16 cellular contexts compared by ENCODE assay signal in the genomic region with DNA sequence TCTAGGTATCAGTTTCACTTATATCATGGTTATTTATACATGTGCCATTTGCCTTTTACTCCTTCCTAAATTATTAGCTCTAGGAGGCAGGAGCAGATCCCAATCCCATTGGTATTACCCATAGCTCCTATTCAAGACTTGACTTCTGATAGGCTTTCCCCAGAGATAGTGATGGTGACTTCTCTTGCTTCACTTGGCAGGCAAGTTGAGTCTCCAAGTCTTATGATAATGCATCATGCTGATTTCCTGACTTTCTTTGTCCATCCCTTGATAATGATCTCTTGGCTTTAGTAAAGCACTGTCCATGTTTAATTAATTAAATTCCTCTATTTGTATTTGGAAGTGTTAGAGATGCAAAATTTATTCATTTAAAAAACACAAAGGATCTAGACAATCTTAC.
DNase-seq lines count a peak whose midpoint lies in the region; ATAC-seq, FAIRE-seq and TF ChIP-seq lines count a peak whose summit lies in the region.
"Had no signal": no experiment of that assay in that cellular context is flagged by ENCODE, and none has a peak within 500 bp of the region (broad histone marks: within the 10 kb centered on the region; RNA-seq: fewer than 3 reads in every experiment).

No MANE protein-coding gene starts in this region.

- peak; percentile 31 for FAIRE-seq in GM12878 (lab: Jason Lieb, UNC)
- FAIRE-seq: GM12891, H54, HTR-8/SVneo had no signal

- no peaks in the 10 kb centered on the region for H3K79me2 ChIP-seq in GM12878 (ENCODE audit: control insufficient read depth, insufficient read depth, low read length)

- RAD21 ChIA-PET in GM12878 (lab: Charles Lee; ENCODE audit: unreplicated experiment), result no interaction called here

- H3K27ac Mint-ChIP-seq in stimulated activated memory B cell treated with anti-CD40 and anti-IgM and Interleukin-4, amounts not matched to agents 10 μg/mL and 1 μg/mL and 100 μg/mL, for 72 hours, result no peak overlapping the region
- H3K27ac Mint-ChIP-seq: CD4-positive, CD25-positive, alpha-beta regulatory T cell had no signal

- H3K4me3 ChIP-seq in GM12878, result no peak overlapping the region
- no peak overlapping the region for H3K4me3 ChIP-seq in gastroesophageal sphincter
- H3K4me3 ChIP-seq in suprapubic skin, result no peak overlapping the region
- H3K4me3 ChIP-seq: BLaER1 treated with 17β-estradiol and CSF1 and Interleukin-3, amounts not matched to agents 10 nM and 100 nM had no signal

- H3K4me3 Mint-ChIP-seq in stimulated activated memory B cell treated with anti-CD40 and anti-IgM and Interleukin-4, amounts not matched to agents 10 μg/mL and 1 μg/mL and 100 μg/mL, for 72 hours, result no peak overlapping the region
- H3K4me3 Mint-ChIP-seq: CD4-positive, CD25-positive, alpha-beta regulatory T cell had no signal

- ATAC-seq in GM12878, result no peak
- ATAC-seq in gastroesophageal sphincter, result peak; percentile 31
- no peak for ATAC-seq in stimulated activated memory B cell treated with anti-CD40 and anti-IgM and Interleukin-4, amounts not matched to agents 10 μg/mL and 1 μg/mL and 100 μg/mL, for 72 hours
- ATAC-seq in GM18505 (IDR thresholded peaks at IDR 0.05; ENCODE audit: unreplicated experiment), result no peak
- ATAC-seq: HCT116 had no signal

- H3K36me3 ChIP-seq in GM12878 (ENCODE audit: control insufficient read depth in 2 of 2, insufficient read depth in 2 of 2, low read length in 1 of 2), result no peaks in the 10 kb centered on the region
- H3K36me3 ChIP-seq in gastroesophageal sphincter, result no peaks in the 10 kb centered on the region
- H3K36me3 ChIP-seq in suprapubic skin, result no peaks in the 10 kb centered on the region
- H3K36me3 ChIP-seq: BLaER1 treated with 17β-estradiol and CSF1 and Interleukin-3, amounts not matched to agents 10 nM and 100 nM had no signal

- DNase-seq in EH (ENCODE audit: low read depth) (peak; percentile 36), GM12878 (ENCODE audit: low read depth, low spot score) (no peak), suprapubic skin (ENCODE audit: low spot score in 2 of 2) (no peak), NCI-H748 (lab: John Stamatoyannopoulos, UW; ENCODE audit: unreplicated experiment) (no peak)
- DNase-seq: 8988T; ACHN; CD4-positive, CD25-positive, alpha-beta regulatory T cell; KBM-7 had no signal

- H4K20me1 ChIP-seq in GM12878 (ENCODE audit: control insufficient read depth, insufficient read depth), result no peaks in the 10 kb centered on the region
- H4K20me1 ChIP-seq: BLaER1 treated with 17β-estradiol and CSF1 and Interleukin-3, amounts not matched to agents 10 nM and 100 nM had no signal

- H3K9ac ChIP-seq in GM12878 (ENCODE audit: control insufficient read depth, insufficient read depth, low read length), result no peak overlapping the region
- H3K9ac ChIP-seq: BLaER1 treated with 17β-estradiol and CSF1 and Interleukin-3, amounts not matched to agents 10 nM and 100 nM had no signal

- intact Hi-C loops in GM12878 (cut with micrococcal nuclease; ENCODE audit: unreplicated experiment), result no loop called here

- H3K36me3 Mint-ChIP-seq in stimulated activated memory B cell treated with anti-CD40 and anti-IgM and Interleukin-4, amounts not matched to agents 10 μg/mL and 1 μg/mL and 100 μg/mL, for 72 hours, result no peaks in the 10 kb centered on the region
- H3K36me3 Mint-ChIP-seq: CD4-positive, CD25-positive, alpha-beta regulatory T cell had no signal

- H3K27ac ChIP-seq in GM12878 (ENCODE audit: control insufficient read depth, insufficient read depth), result no peak overlapping the region
- H3K27ac ChIP-seq in gastroesophageal sphincter, result peak overlapping the region in 2 of 4 donors; percentile 5 to 18
- peak overlapping the region; percentile 69 for H3K27ac ChIP-seq in suprapubic skin
- H3K27ac ChIP-seq: BLaER1 treated with 17β-estradiol and CSF1 and Interleukin-3, amounts not matched to agents 10 nM and 100 nM had no signal

- TF ChIP-seq POLR2A in GM12878 (IDR thresholded peaks at IDR 0.05; ENCODE audit: low read depth, low read length), result no peak
- TF ChIP-seq POLR2A in gastroesophageal sphincter (IDR thresholded peaks at IDR 0.05), result no peak
- no peak for TF ChIP-seq POLR2A in suprapubic skin (IDR thresholded peaks at IDR 0.05)
- no peak for TF ChIP-seq POLR2A in GM18505 (IDR thresholded peaks at IDR 0.05; ENCODE audit: borderline replicate concordance, extremely low read depth, insufficient read depth, insufficient read length)

- TF ChIP-seq RAD21 in GM12878 (IDR thresholded peaks at IDR 0.05; ENCODE audit: insufficient read depth, low read depth, low read length), result no peak

- H3K27me3 ChIP-seq in GM12878 (replicated peaks in 1 of 2; ENCODE audit: control insufficient read depth in 2 of 2, insufficient read depth in 2 of 2, low read length in 1 of 2), result no peaks in the 10 kb centered on the region
- H3K27me3 ChIP-seq in gastroesophageal sphincter, result no peaks in the 10 kb centered on the region
- no peaks in the 10 kb centered on the region for H3K27me3 ChIP-seq in suprapubic skin
- H3K27me3 ChIP-seq: BLaER1 treated with 17β-estradiol and CSF1 and Interleukin-3, amounts not matched to agents 10 nM and 100 nM had no signal

- SMC1A ChIA-PET in GM12878 (lab: Charles Lee; ENCODE audit: uncharacterized antibody, unreplicated experiment), result no interaction called here

- no peak overlapping the region for H3K4me2 ChIP-seq in GM12878 (ENCODE audit: control insufficient read depth, insufficient read depth)
- H3K4me2 ChIP-seq: BLaER1 treated with 17β-estradiol and CSF1 and Interleukin-3, amounts not matched to agents 10 nM and 100 nM had no signal

- H2AFZ ChIP-seq in GM12878 (ENCODE audit: control insufficient read depth, low read depth, low read length), result no peak overlapping the region

- no peaks in the 10 kb centered on the region for H3K4me1 Mint-ChIP-seq in stimulated activated memory B cell treated with anti-CD40 and anti-IgM and Interleukin-4, amounts not matched to agents 10 μg/mL and 1 μg/mL and 100 μg/mL, for 72 hours

- TF ChIP-seq EP300 in GM12878 (IDR thresholded peaks at IDR 0.05; ENCODE audit: borderline replicate concordance in 1 of 2, control insufficient read depth in 1 of 2, low read depth in 2 of 2, low read length in 2 of 2), result no peak
- TF ChIP-seq EP300 in gastroesophageal sphincter (IDR thresholded peaks at IDR 0.05), result no peak
- no peak for TF ChIP-seq EP300 in suprapubic skin (IDR thresholded peaks at IDR 0.05)

- H3K9me3 ChIP-seq in GM12878 (replicated peaks; ENCODE audit: control insufficient read depth, insufficient read depth, low read length), result no peaks in the 10 kb centered on the region
- H3K9me3 ChIP-seq in gastroesophageal sphincter, result no peaks in the 10 kb centered on the region
- H3K9me3 ChIP-seq in suprapubic skin, result no peaks in the 10 kb centered on the region
- H3K9me3 ChIP-seq: BLaER1 treated with 17β-estradiol and CSF1 and Interleukin-3, amounts not matched to agents 10 nM and 100 nM had no signal

- in situ Hi-C loops in GM12878 (cut with MboI), result no loop called here

- H3K9me3 Mint-ChIP-seq in stimulated activated memory B cell treated with anti-CD40 and anti-IgM and Interleukin-4, amounts not matched to agents 10 μg/mL and 1 μg/mL and 100 μg/mL, for 72 hours, result peaks cover 4% of the 10 kb centered on the region

- CTCF ChIA-PET in GM12878 (lab: Yijun Ruan, JAX), result no interaction called here

- H3K27me3 Mint-ChIP-seq in stimulated activated memory B cell treated with anti-CD40 and anti-IgM and Interleukin-4, amounts not matched to agents 10 μg/mL and 1 μg/mL and 100 μg/mL, for 72 hours, result no peaks in the 10 kb centered on the region
- H3K27me3 Mint-ChIP-seq: CD4-positive, CD25-positive, alpha-beta regulatory T cell had no signal

- no peaks in the 10 kb centered on the region for H3K4me1 ChIP-seq in GM12878 (ENCODE audit: control insufficient read depth, insufficient read depth, low read length)
- peaks cover 0 to 16% (median 0%) of the 10 kb centered on the region in 3 donors for H3K4me1 ChIP-seq in gastroesophageal sphincter
- H3K4me1 ChIP-seq in suprapubic skin, result no peaks in the 10 kb centered on the region
- H3K4me1 ChIP-seq: BLaER1 treated with 17β-estradiol and CSF1 and Interleukin-3, amounts not matched to agents 10 nM and 100 nM had no signal

- TF ChIP-seq CTCF in GM12878 (IDR thresholded peaks at IDR 0.05 in 2 of 3, conservative IDR thresholded peaks at IDR 0.05 in 1 of 3; ENCODE audit: control insufficient read depth in 2 of 3, extremely low read depth in 1 of 3, insufficient read depth in 1 of 3, low read depth in 3 of 3, low read length in 3 of 3) (no peak), gastroesophageal sphincter (IDR thresholded peaks at IDR 0.05) (no peak), suprapubic skin (IDR thresholded peaks at IDR 0.05) (no peak)

- POLR2A ChIA-PET in GM12878 (lab: Charles Lee), result no interaction called here

- no TSS peak for BruUV-seq in GM12878 (replicated peaks; lab: Mats Ljungman, UMichigan)

TF ChIP-seq in GM12878, 131 proteins besides CTCF, POLR2A, EP300 and RAD21 (continues in another document):
- TF ChIP-seq SIN3A (IDR thresholded peaks at IDR 0.05; ENCODE audit: low read depth, low read length) (no peak), ATF7 (IDR thresholded peaks at IDR 0.05; ENCODE audit: low read depth) (no peak), IKZF2 (IDR thresholded peaks at IDR 0.05) (no peak), CEBPB (IDR thresholded peaks at IDR 0.05; ENCODE audit: borderline replicate concordance in 1 of 2, low read depth in 2 of 2, low read length in 2 of 2) (no peak), SRF (IDR thresholded peaks at IDR 0.05; ENCODE audit: low read depth in 2 of 2, low read length in 2 of 2) (no peak), BMI1 (IDR thresholded peaks at IDR 0.05; ENCODE audit: borderline replicate concordance) (no peak)
- TF ChIP-seq, protein P1, sequence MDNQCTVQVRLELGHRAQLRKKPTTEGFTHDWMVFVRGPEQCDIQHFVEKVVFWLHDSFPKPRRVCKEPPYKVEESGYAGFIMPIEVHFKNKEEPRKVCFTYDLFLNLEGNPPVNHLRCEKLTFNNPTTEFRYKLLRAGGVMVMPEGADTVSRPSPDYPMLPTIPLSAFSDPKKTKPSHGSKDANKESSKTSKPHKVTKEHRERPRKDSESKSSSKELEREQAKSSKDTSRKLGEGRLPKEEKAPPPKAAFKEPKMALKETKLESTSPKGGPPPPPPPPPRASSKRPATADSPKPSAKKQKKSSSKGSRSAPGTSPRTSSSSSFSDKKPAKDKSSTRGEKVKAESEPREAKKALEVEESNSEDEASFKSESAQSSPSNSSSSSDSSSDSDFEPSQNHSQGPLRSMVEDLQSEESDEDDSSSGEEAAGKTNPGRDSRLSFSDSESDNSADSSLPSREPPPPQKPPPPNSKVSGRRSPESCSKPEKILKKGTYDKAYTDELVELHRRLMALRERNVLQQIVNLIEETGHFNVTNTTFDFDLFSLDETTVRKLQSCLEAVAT (IDR thresholded peaks at IDR 0.05), result no peak
